ENCODE assay signal across 8 cellular contexts in the genomic region with DNA sequence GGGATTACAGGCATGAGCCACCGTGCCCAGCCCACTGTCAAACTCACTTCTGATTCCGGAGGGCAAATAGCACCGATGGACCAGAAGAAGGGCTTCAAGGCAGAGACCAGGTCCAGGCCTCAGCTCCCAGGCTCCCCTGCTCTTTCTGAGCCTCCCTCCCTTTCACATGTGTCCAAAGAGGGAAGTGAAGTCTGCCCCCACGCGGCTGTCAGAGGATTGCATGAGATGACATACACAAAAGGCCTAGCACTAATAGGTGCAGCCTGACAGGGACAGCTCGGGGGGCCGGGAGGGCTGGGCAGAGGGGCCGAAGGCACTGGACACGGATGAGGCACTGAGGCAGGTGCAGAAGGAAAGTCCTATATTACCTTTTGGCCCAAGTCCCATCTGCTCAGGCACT. TPM values are rescaled to one million over a fixed set of nuclear protein-coding genes. Genes with fewer than 3 reads are reported as not detected.
DNase-seq lines count a peak whose midpoint lies in the region; ATAC-seq and TF ChIP-seq lines count a peak whose summit lies in the region.

No MANE protein-coding gene starts in this region.

- no peak overlapping the region for H2BK5ac ChIP-seq in trophoblast cell (ENCODE audit: low read depth, low read length, poor library complexity)

- H3K18ac ChIP-seq in trophoblast cell (ENCODE audit: low read length), result no peak overlapping the region

- TF ChIP-seq CTCF in body of pancreas (IDR thresholded peaks at IDR 0.05), result peak; percentile 14 to 64 (median 56)

- whole genome bisulfite sequencing in body of pancreas, 2 donors, result 49% methylated on average over 5 to 8 of the region's 9 CpGs
- no CpG with 5 or more reads among the region's 9 CpGs for WGBS in trophoblast cell (ENCODE audit: extremely low coverage, insufficient coverage, insufficient read length)

- H3K23ac ChIP-seq in trophoblast cell (ENCODE audit: low read length), result no peak overlapping the region

- CTCF ChIA-PET in CD4-positive, alpha-beta memory T cell (lab: Charles Lee; ENCODE audit: partially characterized antibody), result no interaction called here

- H3K4me3 ChIP-seq in body of pancreas (no peak overlapping the region), trophoblast cell (ENCODE audit: low read depth, low read length) (no peak overlapping the region)
- no peak overlapping the region for H3K4me3 ChIP-seq in CD4-positive, alpha-beta memory T cell (ENCODE audit: low read length in 2 of 2)

- no peak overlapping the region for H4K8ac ChIP-seq in trophoblast cell (ENCODE audit: low read depth, low read length)

- peaks cover 0 to 1% (median 0%) of the 10 kb centered on the region in 8 donors for H3K9me3 Mint-ChIP-seq in CD4-positive, alpha-beta memory T cell

- H3K9me3 ChIP-seq in body of pancreas (no peaks in the 10 kb centered on the region), trophoblast cell (ENCODE audit: insufficient read depth, low read depth, low read length) (no peaks in the 10 kb centered on the region)
- no peaks in the 10 kb centered on the region for H3K9me3 ChIP-seq in CD4-positive, alpha-beta memory T cell (ENCODE audit: control insufficient read depth in 1 of 2, low read length in 2 of 2)

- no peak overlapping the region for H3K27ac Mint-ChIP-seq in CD4-positive, alpha-beta memory T cell

- peaks cover 0 to 8% (median 3%) of the 10 kb centered on the region in 4 donors for H3K4me1 Mint-ChIP-seq in CD4-positive, alpha-beta memory T cell

- no peak overlapping the region for H2AFZ ChIP-seq in trophoblast cell (ENCODE audit: insufficient read depth, low read length, poor library complexity)

- H3K27me3 ChIP-seq in body of pancreas, result no peaks in the 10 kb centered on the region
- H3K27me3 ChIP-seq in trophoblast cell (ENCODE audit: insufficient read depth, low read length), result no peaks in the 10 kb centered on the region
- H3K27me3 ChIP-seq in CD4-positive, alpha-beta memory T cell (ENCODE audit: insufficient read depth, low read length), result no peaks in the 10 kb centered on the region

- no peak overlapping the region for H3K4ac ChIP-seq in trophoblast cell (ENCODE audit: low read depth, low read length)

- no peak overlapping the region for H4K91ac ChIP-seq in trophoblast cell (ENCODE audit: low read depth, low read length)

- H3K79me2 ChIP-seq in trophoblast cell (ENCODE audit: control insufficient read depth, insufficient read depth, low read length, poor library complexity), result no peaks in the 10 kb centered on the region

- H3K4me1 ChIP-seq in body of pancreas (peaks cover 9% of the 10 kb centered on the region), trophoblast cell (ENCODE audit: control insufficient read depth in 1 of 2, insufficient read depth in 2 of 2, low read length in 2 of 2) (no peaks in the 10 kb centered on the region)
- peaks cover 4% of the 10 kb centered on the region for H3K4me1 ChIP-seq in CD4-positive, alpha-beta memory T cell (ENCODE audit: insufficient read depth, low read length)

- no peaks in the 10 kb centered on the region for H3K79me1 ChIP-seq in trophoblast cell (ENCODE audit: low read length)

- no peak overlapping the region for H4K12ac ChIP-seq in trophoblast cell (ENCODE audit: low read depth, low read length)

- no peak overlapping the region for H3K14ac ChIP-seq in trophoblast cell (ENCODE audit: low read length)

- H3K4me2 ChIP-seq in trophoblast cell (ENCODE audit: low read length), result no peak overlapping the region

- H2AK5ac ChIP-seq in trophoblast cell (ENCODE audit: low read length), result no peak overlapping the region

- H3K36me3 Mint-ChIP-seq in CD4-positive, alpha-beta memory T cell, result no peaks in the 10 kb centered on the region

- H3K27ac ChIP-seq in body of pancreas, result no peak overlapping the region
- no peak overlapping the region for H3K27ac ChIP-seq in trophoblast cell (ENCODE audit: low read depth, low read length)
- H3K27ac ChIP-seq in CD4-positive, alpha-beta memory T cell (ENCODE audit: low read depth, low read length), result no peak overlapping the region

- H2BK12ac ChIP-seq in trophoblast cell (ENCODE audit: low read length), result no peak overlapping the region

- no peak for TF ChIP-seq POLR2A in body of pancreas (IDR thresholded peaks at IDR 0.05)

- H3K4me3 Mint-ChIP-seq in CD4-positive, alpha-beta memory T cell, result no peak overlapping the region

- POLR2A ChIA-PET in CD4-positive, alpha-beta memory T cell (lab: Charles Lee; ENCODE audit: partially characterized antibody), result no interaction called here

- no peak overlapping the region for H3K9ac ChIP-seq in trophoblast cell (ENCODE audit: low read length)

- ATAC-seq in body of pancreas, result peak; percentile 81
- ATAC-seq in HG03354 (IDR thresholded peaks at IDR 0.05; ENCODE audit: poor library complexity, severe bottlenecking, unreplicated experiment), result no peak

- no peak overlapping the region for H2BK120ac ChIP-seq in trophoblast cell (ENCODE audit: insufficient read depth, low read length, poor library complexity)

- peaks cover 4 to 5% of the 10 kb centered on the region in 2 donors for H3K27me3 Mint-ChIP-seq in CD4-positive, alpha-beta memory T cell

- intact Hi-C loops in body of pancreas (cut with DNase I), result no loop called here
- intact Hi-C loops in CD4-positive, alpha-beta memory T cell (cut with micrococcal nuclease), result no loop called here

- H3K36me3 ChIP-seq in body of pancreas (replicated peaks in 1 of 2; ENCODE audit: insufficient read depth in 1 of 2, low read depth in 2 of 2), result no peaks in the 10 kb centered on the region
- no peaks in the 10 kb centered on the region for H3K36me3 ChIP-seq in trophoblast cell (ENCODE audit: control insufficient read depth in 1 of 2, insufficient read depth in 2 of 2, low read length in 2 of 2)
- no peaks in the 10 kb centered on the region for H3K36me3 ChIP-seq in CD4-positive, alpha-beta memory T cell (ENCODE audit: insufficient read depth, low read length)

- DNase-seq in activated CD4-positive, CD25-positive, alpha-beta regulatory T cell treated with anti-CD3 and anti-CD28 coated beads, Interleukin-2, amount 50 U/mL, for 72 hours, result peak; percentile 35
- DNase-seq in activated CD4-positive, CD25-positive, alpha-beta regulatory T cell (lab: John Stamatoyannopoulos, UW), result no peak
- peak; percentile 44 for DNase-seq in MV-4-11 (lab: John Stamatoyannopoulos, UW)
- DNase-seq in body of pancreas, result peak; percentile 69 to 80 (median 71)
- peak; percentile 27 to 39 for DNase-seq in trophoblast cell
- no peak for DNase-seq in CD4-positive, alpha-beta memory T cell
- DNase-seq in C1 segment of cervical spinal cord (lab: John Stamatoyannopoulos, UW), result no peak

RNA-seq across cellular contexts. Expression of gene FBP1, which starts 16.1 kb away (rescaled TPM):
- total RNA-seq in body of pancreas, result 10 to 100 TPM; 28.5 to 39.9 TPM
- 0.22 and 0.28 TPM in 2 replicates for polyA plus RNA-seq in trophoblast cell (2013)
- total RNA-seq in CD4-positive, alpha-beta memory T cell, result 1 to 10 TPM; 6.3 to 9.2 TPM
- polyA plus RNA-seq in CD4-positive, alpha-beta memory T cell, result 1 to 10 TPM; 3.5 to 8.2 TPM

RNA-seq across cellular contexts. Expression of gene FBP2, which starts 29.6 kb away (rescaled TPM):
- total RNA-seq in body of pancreas, result 1 to 10 TPM in 1 of 2 donors, under 1 TPM in 1; 0.66 to 3.1 TPM
- 0.07 TPM in 1 of 2 replicates, not detected in the other for polyA plus RNA-seq in trophoblast cell (2013)
- total RNA-seq in CD4-positive, alpha-beta memory T cell, result not detected
- polyA plus RNA-seq in CD4-positive, alpha-beta memory T cell, result not detected

Comparison
In these comparisons a context has a peak if more than half of its experiments do, and no peak if none do; other contexts are left out.
1. DNase-seq: peak in activated CD4-positive, CD25-positive, alpha-beta regulatory T cell treated with anti-CD3 and anti-CD28 coated beads, Interleukin-2, amount 50 U/mL, for 72 hours (single experiment), MV-4-11 (single experiment), body of pancreas (4 of 4) and trophoblast cell (2 of 2); none in activated CD4-positive, CD25-positive, alpha-beta regulatory T cell (0 of 4), CD4-positive, alpha-beta memory T cell (0 of 5) and C1 segment of cervical spinal cord (0 of 14).